Comparison of ENCODE assay signal across 8 cellular contexts in the genomic region with DNA sequence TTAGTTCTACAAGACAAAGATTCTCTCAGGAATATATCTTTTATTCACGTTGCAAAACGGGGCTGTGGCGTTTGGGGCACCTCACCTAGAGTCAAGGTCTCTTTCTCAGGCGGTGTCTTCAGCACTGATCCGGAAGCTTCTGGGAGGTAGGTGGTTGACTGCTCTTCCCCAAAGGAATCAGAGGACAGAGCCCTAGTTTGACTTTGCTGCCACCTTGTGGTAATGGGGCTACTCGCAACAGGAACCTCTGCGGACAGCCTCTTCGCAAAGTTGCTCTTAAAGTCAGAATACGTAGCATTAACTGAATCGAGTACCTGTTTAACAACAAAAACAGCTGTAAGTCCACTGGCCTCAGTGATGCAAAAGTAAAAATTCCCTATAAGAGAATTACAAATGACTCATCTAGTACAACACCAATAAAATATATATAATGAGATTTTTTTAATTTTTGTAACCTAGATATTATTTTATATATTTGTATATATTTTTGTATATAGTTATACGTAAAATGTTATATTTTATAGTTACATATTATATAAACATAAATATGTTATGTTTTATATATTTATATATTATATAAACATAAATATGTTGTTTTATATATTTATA. TPM values are rescaled to one million over a fixed set of nuclear protein-coding genes. Genes with fewer than 3 reads are reported as not detected.
DNase-seq lines count a peak whose midpoint lies in the region; ATAC-seq and TF ChIP-seq lines count a peak whose summit lies in the region.

No MANE protein-coding gene starts in this region.

- POLR2A ChIA-PET in activated CD8-positive, alpha-beta T cell treated with anti-CD3 and anti-CD28 coated beads for 36 hours (lab: Charles Lee) = no interaction called here

- ATAC-seq in GM19463 (IDR thresholded peaks at IDR 0.05; ENCODE audit: unreplicated experiment) = peak; percentile 87
- peak; percentile 67 for ATAC-seq in activated CD8-positive, alpha-beta T cell treated with anti-CD3 and anti-CD28 coated beads for 36 hours
- peak; percentile 98 for ATAC-seq in effector memory CD8-positive, alpha-beta T cell (replicated peaks)

- TF ChIP-seq CTCF in activated CD8-positive, alpha-beta T cell treated with anti-CD3 and anti-CD28 coated beads for 36 hours (IDR thresholded peaks at IDR 0.05) = peak; percentile 98

- no peak overlapping the region for H3K27ac Mint-ChIP-seq in activated CD8-positive, alpha-beta T cell treated with anti-CD3 and anti-CD28 coated beads for 36 hours
- peak overlapping the region in 1 of 2 donors; percentile 4 for H3K27ac Mint-ChIP-seq in effector memory CD8-positive, alpha-beta T cell

- H3K4me1 ChIP-seq in mesendoderm (ENCODE audit: control insufficient read depth, low read depth, low read length) = no peaks in the 10 kb centered on the region

- H2BK5ac ChIP-seq in mesendoderm (ENCODE audit: low read length) = no peak overlapping the region

- no peak overlapping the region for H3K4me3 ChIP-seq in mesendoderm (ENCODE audit: low read length)

- H4K8ac ChIP-seq in mesendoderm (ENCODE audit: low read depth, low read length) = no peak overlapping the region

- WGBS in mesendoderm (ENCODE audit: extremely low coverage, insufficient coverage, low lambda C conversion rate) = no CpG with 5 or more reads among the region's 11 CpGs

- DNase-seq in CD1c-positive myeloid dendritic cell (ENCODE audit: extremely low spot score) (peak; percentile 88), HUDEP-2 (lab: John Stamatoyannopoulos, UW; ENCODE audit: unreplicated experiment in 76 of 76) (peak in 66 of 76 experiments; percentile 3 to 77 (median 48)), mesendoderm (peak; percentile 95)
- DNase-seq in NK-92 treated with Interleukin-12 subunit alpha and Interleukin-12 subunit beta, amount 100 ng/mL, for 24 hours (lab: John Stamatoyannopoulos, UW) = peak; percentile 57
- peak; percentile 89 for DNase-seq in activated CD8-positive, alpha-beta T cell treated with anti-CD3 and anti-CD28 coated beads for 36 hours
- DNase-seq in effector memory CD8-positive, alpha-beta T cell = peak; percentile 81 to 86 (median 84)
- peak; percentile 65 to 69 for DNase-seq in stimulated activated CD8-positive, alpha-beta memory T cell treated with anti-CD3 and anti-CD28 coated beads, Interleukin-15, amount 100 ng/mL, for 48 hours (ENCODE audit: low read depth in 2 of 2)

- H3K27me3 Mint-ChIP-seq in activated CD8-positive, alpha-beta T cell treated with anti-CD3 and anti-CD28 coated beads for 36 hours = peaks cover 6% of the 10 kb centered on the region
- H3K27me3 Mint-ChIP-seq in effector memory CD8-positive, alpha-beta T cell = no peaks in the 10 kb centered on the region

- no peaks in the 10 kb centered on the region for H3K36me3 Mint-ChIP-seq in activated CD8-positive, alpha-beta T cell treated with anti-CD3 and anti-CD28 coated beads for 36 hours (ENCODE audit: low read depth)
- H3K36me3 Mint-ChIP-seq in effector memory CD8-positive, alpha-beta T cell (ENCODE audit: insufficient read depth) = no peaks in the 10 kb centered on the region

- H4K5ac ChIP-seq in mesendoderm (ENCODE audit: low read length) = no peak overlapping the region

- no peaks in the 10 kb centered on the region for H3K9me3 Mint-ChIP-seq in activated CD8-positive, alpha-beta T cell treated with anti-CD3 and anti-CD28 coated beads for 36 hours
- no peaks in the 10 kb centered on the region for H3K9me3 Mint-ChIP-seq in effector memory CD8-positive, alpha-beta T cell

- H2BK15ac ChIP-seq in mesendoderm (replicated peaks; ENCODE audit: low read depth) = no peak overlapping the region

- no peak overlapping the region for H3K56ac ChIP-seq in mesendoderm (ENCODE audit: low read length)

- H3K18ac ChIP-seq in mesendoderm (ENCODE audit: low read length) = no peak overlapping the region

- H2BK120ac ChIP-seq in mesendoderm (ENCODE audit: low read depth, low read length) = no peak overlapping the region

- H3K4me1 Mint-ChIP-seq in activated CD8-positive, alpha-beta T cell treated with anti-CD3 and anti-CD28 coated beads for 36 hours (ENCODE audit: low read depth) = peaks cover 13% of the 10 kb centered on the region
- peaks cover 13 to 28% of the 10 kb centered on the region in 2 donors for H3K4me1 Mint-ChIP-seq in effector memory CD8-positive, alpha-beta T cell (ENCODE audit: low read depth in 2 of 2)

- no peak overlapping the region for H3K27ac ChIP-seq in mesendoderm (ENCODE audit: low read depth, low read length)

- no peak overlapping the region for H3K4me3 Mint-ChIP-seq in activated CD8-positive, alpha-beta T cell treated with anti-CD3 and anti-CD28 coated beads for 36 hours
- H3K4me3 Mint-ChIP-seq in effector memory CD8-positive, alpha-beta T cell = peak overlapping the region; percentile 48 to 58

- H3K27me3 ChIP-seq in mesendoderm (ENCODE audit: insufficient read depth, low read length, poor library complexity) = no peaks in the 10 kb centered on the region

- CTCF ChIA-PET in activated CD8-positive, alpha-beta T cell treated with anti-CD3 and anti-CD28 coated beads for 36 hours (lab: Charles Lee) = interaction anchor here (0.6 to 6.7 kb wide), 50 partner anchors 9 to 675 kb away, joined by 3 to 111 read pairs (median 5); partner anchors contain the start of genes ESM1, GPX8 and GZMK

- H3K79me2 ChIP-seq in mesendoderm (ENCODE audit: control insufficient read depth, insufficient read depth, low read length) = no peaks in the 10 kb centered on the region

- H3K36me3 ChIP-seq in mesendoderm (ENCODE audit: control insufficient read depth, insufficient read depth, low read length) = no peaks in the 10 kb centered on the region

- intact Hi-C loops in activated CD8-positive, alpha-beta T cell treated with anti-CD3 and anti-CD28 coated beads for 36 hours (cut with micrococcal nuclease) = loop anchor here (1.0 to 10.0 kb wide), 4 partner anchors 112 to 629 kb away; partner anchors contain the start of gene SNX18

- H3K9ac ChIP-seq in mesendoderm (ENCODE audit: low read length) = no peak overlapping the region

- H3K79me1 ChIP-seq in mesendoderm (ENCODE audit: low read length) = no peaks in the 10 kb centered on the region

- H3K4me2 ChIP-seq in mesendoderm (ENCODE audit: low read length) = no peak overlapping the region

- no peak overlapping the region for H3K4ac ChIP-seq in mesendoderm (ENCODE audit: low read depth, low read length)

- H3K23ac ChIP-seq in mesendoderm (ENCODE audit: low read length) = no peak overlapping the region

- H2AK5ac ChIP-seq in mesendoderm (ENCODE audit: low read length) = no peak overlapping the region

RNA-seq across cellular contexts. Expression of gene GPX8, which starts 13.3 kb away (rescaled TPM):
- not detected for total RNA-seq in activated CD8-positive, alpha-beta T cell treated with anti-CD3 and anti-CD28 coated beads for 36 hours
- 76.3 TPM for polyA plus RNA-seq in mesendoderm (2013, experiment 1 of 2)
- 75.8 TPM for polyA plus RNA-seq in mesendoderm (2013, experiment 2 of 2)

RNA-seq across cellular contexts. Expression of gene CDC20B, which starts 26.3 kb away (rescaled TPM):
- total RNA-seq in activated CD8-positive, alpha-beta T cell treated with anti-CD3 and anti-CD28 coated beads for 36 hours = not detected
- polyA plus RNA-seq in mesendoderm (2013, experiment 1 of 2) = 0.08 TPM
- polyA plus RNA-seq in mesendoderm (2013, experiment 2 of 2) = 0.07 TPM

RNA-seq across cellular contexts. Expression of gene GZMA, which starts 44.2 kb away (rescaled TPM):
- 10 to 100 TPM; 17.8 to 18.2 TPM for total RNA-seq in activated CD8-positive, alpha-beta T cell treated with anti-CD3 and anti-CD28 coated beads for 36 hours
- 0.10 TPM for polyA plus RNA-seq in mesendoderm (2013, experiment 1 of 2)
- 0.07 TPM for polyA plus RNA-seq in mesendoderm (2013, experiment 2 of 2)
